ENCODE assay signal across 8 cellular contexts in the genomic region with DNA sequence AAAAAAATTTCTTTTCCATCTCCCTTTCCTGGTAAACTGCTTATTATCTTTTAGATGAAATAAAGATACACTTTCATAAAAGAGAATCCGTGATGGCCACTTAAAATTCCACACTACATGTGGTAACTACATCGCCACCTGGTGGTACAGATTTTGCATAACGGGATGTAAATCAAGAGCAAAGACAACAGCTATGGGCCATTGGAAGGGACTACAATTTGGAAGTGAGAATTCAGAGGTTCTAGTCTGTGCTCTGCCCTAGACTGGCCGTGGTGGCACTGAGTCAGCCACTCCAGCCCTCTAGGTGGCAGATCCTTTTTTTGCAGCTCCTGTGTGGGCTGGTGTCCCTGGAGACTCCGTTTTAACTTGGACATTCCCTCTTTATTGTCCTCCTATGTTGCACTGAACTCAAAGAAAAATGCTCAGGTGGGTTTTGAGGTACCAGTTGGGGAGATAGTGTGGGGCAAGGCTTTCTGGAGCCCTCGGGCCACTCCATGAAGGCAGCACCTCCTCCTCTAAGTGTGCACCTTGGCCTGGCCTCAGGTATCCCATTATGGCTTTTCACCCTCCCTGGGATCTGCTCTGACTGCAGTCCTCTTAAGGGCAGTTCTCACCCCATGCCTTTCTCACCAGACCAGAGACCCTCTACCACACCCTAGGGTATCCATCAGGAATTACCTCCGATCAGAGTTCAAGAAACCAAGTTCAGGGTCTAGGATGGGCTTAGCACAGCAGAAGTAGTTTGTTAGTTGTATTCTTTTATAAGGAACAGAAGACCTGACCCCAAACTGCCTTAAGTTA. TPM values are rescaled to one million over a fixed set of nuclear protein-coding genes. Genes with fewer than 3 reads are reported as not detected.
DNase-seq lines count a peak whose midpoint lies in the region; ATAC-seq and TF ChIP-seq lines count a peak whose summit lies in the region.

No MANE protein-coding gene starts in this region.

- TF ChIP-seq CTCF in AG10803 (conservative IDR thresholded peaks at IDR 0.05; ENCODE audit: low read length) (peak; percentile 87), adrenal gland (IDR thresholded peaks at IDR 0.05) (peak; percentile 58 to 84 (median 78))

- no peak for TF ChIP-seq POLR2A in adrenal gland (IDR thresholded peaks at IDR 0.05)

- no peak overlapping the region for H3K4me3 ChIP-seq in AG10803 (ENCODE audit: low read length)
- no peak overlapping the region for H3K4me3 ChIP-seq in adrenal gland

- ATAC-seq in GM19372 (IDR thresholded peaks at IDR 0.05; ENCODE audit: low read depth, unreplicated experiment): peak; percentile 59
- ATAC-seq in left ventricle myocardium superior: peak; percentile 8
- peak; percentile 55 for ATAC-seq in sciatic nerve
- ATAC-seq in HG02852 (IDR thresholded peaks at IDR 0.05; ENCODE audit: unreplicated experiment): no peak

- 32 to 43% (median 35%) methylated on average over 7 of the region's 7 CpGs for WGBS in adrenal gland, 4 donors

- intact Hi-C loops in adrenal gland (cut with DNase I) (loop anchor here (5.0 to 10.0 kb wide), 2 partner anchors 104 to 191 kb away; no protein-coding TSS in a partner anchor), left ventricle myocardium superior (cut with micrococcal nuclease) (loop anchor here (10.0 kb wide), 2 partner anchors 51 to 91 kb away; partner anchors contain the start of gene SPSB4), sciatic nerve (cut with DNase I) (no loop called here)

- no peak overlapping the region for H3K27ac ChIP-seq in adrenal gland

- no peaks in the 10 kb centered on the region for H3K27me3 ChIP-seq in adrenal gland

- DNase-seq in AG10803 (ENCODE audit: low read depth): peak; percentile 85
- peak; percentile 91 for DNase-seq in NCI-H1105 treated with DMSO at 0.1 percent for 48 hours (lab: John Stamatoyannopoulos, UW)
- peak; percentile 70 for DNase-seq in SKM-1 treated with dmso at 0.1 percent for 144 hours (lab: John Stamatoyannopoulos, UW; ENCODE audit: unreplicated experiment)
- DNase-seq in adrenal gland: peak; percentile 71 to 94 (median 81)
- DNase-seq in left ventricle myocardium superior: no peak
- DNase-seq in sciatic nerve (ENCODE audit: low spot score): peak; percentile 85

- H3K9me3 ChIP-seq in adrenal gland (replicated peaks in 1 of 3): no peaks in the 10 kb centered on the region

- H3K36me3 ChIP-seq in adrenal gland (replicated peaks in 1 of 2): no peaks in the 10 kb centered on the region

- H3K4me1 ChIP-seq in adrenal gland (replicated peaks in 1 of 2): no peaks in the 10 kb centered on the region

RNA-seq across cellular contexts. Expression of gene SPSB4, which starts 54.9 kb away (rescaled TPM):
- 1 to 10 TPM in 3 of 8 donors, under 1 TPM in 4, not detected in 1; 0.18 to 2.3 (median 0.46) TPM for total RNA-seq in adrenal gland
- polyA plus RNA-seq in adrenal gland: 1 to 10 TPM in 2 of 3 donors, under 1 TPM in 1; 0.67 to 4.0 (median 1.1) TPM
- total RNA-seq in left ventricle myocardium superior: 5.3 TPM
- total RNA-seq in sciatic nerve: 0.36 TPM
